Comparison of ENCODE assay signal across 2 cellular contexts in the genomic region with DNA sequence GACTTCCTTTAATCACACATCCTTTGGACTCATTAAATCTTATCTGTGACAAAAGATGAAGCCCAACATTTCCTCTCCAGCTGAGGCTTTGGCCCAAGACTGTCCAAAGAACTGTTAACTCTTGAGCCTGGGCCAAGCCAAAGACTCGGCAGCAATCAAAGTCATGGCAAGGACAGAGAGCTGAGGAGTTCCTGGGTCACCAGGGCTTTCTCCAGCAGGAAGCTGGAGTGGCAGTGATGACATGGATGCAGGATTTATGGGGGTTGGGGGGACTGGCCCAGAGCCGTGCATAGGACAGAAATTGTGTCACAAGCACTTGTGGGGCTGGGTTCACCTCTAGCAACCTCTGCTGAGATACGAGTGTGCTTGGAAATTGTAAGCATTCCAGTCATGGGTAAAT.
A peak's percentile ranks its signal among the peaks of the same experiment; 100 is the strongest.
TF ChIP-seq lines count a peak whose summit lies in the region.

No MANE protein-coding gene starts in this region.

TF ChIP-seq in liver, 16 proteins besides CTCF, POLR2A, EP300 and RAD21 (continued from another document):
- TF ChIP-seq, protein P1, sequence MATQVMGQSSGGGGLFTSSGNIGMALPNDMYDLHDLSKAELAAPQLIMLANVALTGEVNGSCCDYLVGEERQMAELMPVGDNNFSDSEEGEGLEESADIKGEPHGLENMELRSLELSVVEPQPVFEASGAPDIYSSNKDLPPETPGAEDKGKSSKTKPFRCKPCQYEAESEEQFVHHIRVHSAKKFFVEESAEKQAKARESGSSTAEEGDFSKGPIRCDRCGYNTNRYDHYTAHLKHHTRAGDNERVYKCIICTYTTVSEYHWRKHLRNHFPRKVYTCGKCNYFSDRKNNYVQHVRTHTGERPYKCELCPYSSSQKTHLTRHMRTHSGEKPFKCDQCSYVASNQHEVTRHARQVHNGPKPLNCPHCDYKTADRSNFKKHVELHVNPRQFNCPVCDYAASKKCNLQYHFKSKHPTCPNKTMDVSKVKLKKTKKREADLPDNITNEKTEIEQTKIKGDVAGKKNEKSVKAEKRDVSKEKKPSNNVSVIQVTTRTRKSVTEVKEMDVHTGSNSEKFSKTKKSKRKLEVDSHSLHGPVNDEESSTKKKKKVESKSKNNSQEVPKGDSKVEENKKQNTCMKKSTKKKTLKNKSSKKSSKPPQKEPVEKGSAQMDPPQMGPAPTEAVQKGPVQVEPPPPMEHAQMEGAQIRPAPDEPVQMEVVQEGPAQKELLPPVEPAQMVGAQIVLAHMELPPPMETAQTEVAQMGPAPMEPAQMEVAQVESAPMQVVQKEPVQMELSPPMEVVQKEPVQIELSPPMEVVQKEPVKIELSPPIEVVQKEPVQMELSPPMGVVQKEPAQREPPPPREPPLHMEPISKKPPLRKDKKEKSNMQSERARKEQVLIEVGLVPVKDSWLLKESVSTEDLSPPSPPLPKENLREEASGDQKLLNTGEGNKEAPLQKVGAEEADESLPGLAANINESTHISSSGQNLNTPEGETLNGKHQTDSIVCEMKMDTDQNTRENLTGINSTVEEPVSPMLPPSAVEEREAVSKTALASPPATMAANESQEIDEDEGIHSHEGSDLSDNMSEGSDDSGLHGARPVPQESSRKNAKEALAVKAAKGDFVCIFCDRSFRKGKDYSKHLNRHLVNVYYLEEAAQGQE (IDR thresholded peaks at IDR 0.05): no peak
- no peak for TF ChIP-seq FOXA1 (IDR thresholded peaks at IDR 0.05)
- peak; percentile 96 for TF ChIP-seq NR2F2 (IDR thresholded peaks at IDR 0.05)

TF ChIP-seq in HepG2, 621 proteins besides CTCF, POLR2A, EP300 and RAD21 (continued from another document):
- TF ChIP-seq, protein P2, sequence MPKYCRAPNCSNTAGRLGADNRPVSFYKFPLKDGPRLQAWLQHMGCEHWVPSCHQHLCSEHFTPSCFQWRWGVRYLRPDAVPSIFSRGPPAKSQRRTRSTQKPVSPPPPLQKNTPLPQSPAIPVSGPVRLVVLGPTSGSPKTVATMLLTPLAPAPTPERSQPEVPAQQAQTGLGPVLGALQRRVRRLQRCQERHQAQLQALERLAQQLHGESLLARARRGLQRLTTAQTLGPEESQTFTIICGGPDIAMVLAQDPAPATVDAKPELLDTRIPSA (CRISPR knock-in tag; IDR thresholded peaks at IDR 0.05; ENCODE audit: borderline replicate concordance): no peak
- TF ChIP-seq ZNF709 (CRISPR knock-in tag; IDR thresholded peaks at IDR 0.05) (no peak), ZKSCAN8 (CRISPR knock-in tag; IDR thresholded peaks at IDR 0.05; ENCODE audit: borderline replicate concordance) (no peak), ZFP62 (CRISPR knock-in tag; IDR thresholded peaks at IDR 0.05) (no peak), SATB2 (CRISPR knock-in tag; IDR thresholded peaks at IDR 0.05) (no peak), ZNF224 (CRISPR knock-in tag; IDR thresholded peaks at IDR 0.05) (no peak), RXRB (CRISPR knock-in tag; IDR thresholded peaks at IDR 0.05; ENCODE audit: borderline replicate concordance) (no peak), ZNF75D (CRISPR knock-in tag; IDR thresholded peaks at IDR 0.05; ENCODE audit: borderline replicate concordance) (no peak), MYC (CRISPR knock-in tag; IDR thresholded peaks at IDR 0.05; ENCODE audit: borderline replicate concordance) (no peak)
- TF ChIP-seq, protein P3, sequence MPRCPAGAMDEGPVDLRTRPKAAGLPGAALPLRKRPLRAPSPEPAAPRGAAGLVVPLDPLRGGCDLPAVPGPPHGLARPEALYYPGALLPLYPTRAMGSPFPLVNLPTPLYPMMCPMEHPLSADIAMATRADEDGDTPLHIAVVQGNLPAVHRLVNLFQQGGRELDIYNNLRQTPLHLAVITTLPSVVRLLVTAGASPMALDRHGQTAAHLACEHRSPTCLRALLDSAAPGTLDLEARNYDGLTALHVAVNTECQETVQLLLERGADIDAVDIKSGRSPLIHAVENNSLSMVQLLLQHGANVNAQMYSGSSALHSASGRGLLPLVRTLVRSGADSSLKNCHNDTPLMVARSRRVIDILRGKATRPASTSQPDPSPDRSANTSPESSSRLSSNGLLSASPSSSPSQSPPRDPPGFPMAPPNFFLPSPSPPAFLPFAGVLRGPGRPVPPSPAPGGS (CRISPR knock-in tag; IDR thresholded peaks at IDR 0.05): no peak
